1 cellular context compared by ENCODE assay signal in genomic region chr2:231780123-231780908, GRCh38.
TF ChIP-seq lines count a peak whose summit lies in the region.

No MANE protein-coding gene starts in this region.

TF ChIP-seq in GM12878, 131 proteins besides CTCF, POLR2A, EP300 and RAD21 (continued from another document):
- peak; percentile 82 for TF ChIP-seq REST (IDR thresholded peaks at IDR 0.05; ENCODE audit: low read depth, low read length)
TF ChIP-seq in GM12878: peak in this region for 3.
